ENCODE assay signal across 3 cellular contexts in the genomic region with DNA sequence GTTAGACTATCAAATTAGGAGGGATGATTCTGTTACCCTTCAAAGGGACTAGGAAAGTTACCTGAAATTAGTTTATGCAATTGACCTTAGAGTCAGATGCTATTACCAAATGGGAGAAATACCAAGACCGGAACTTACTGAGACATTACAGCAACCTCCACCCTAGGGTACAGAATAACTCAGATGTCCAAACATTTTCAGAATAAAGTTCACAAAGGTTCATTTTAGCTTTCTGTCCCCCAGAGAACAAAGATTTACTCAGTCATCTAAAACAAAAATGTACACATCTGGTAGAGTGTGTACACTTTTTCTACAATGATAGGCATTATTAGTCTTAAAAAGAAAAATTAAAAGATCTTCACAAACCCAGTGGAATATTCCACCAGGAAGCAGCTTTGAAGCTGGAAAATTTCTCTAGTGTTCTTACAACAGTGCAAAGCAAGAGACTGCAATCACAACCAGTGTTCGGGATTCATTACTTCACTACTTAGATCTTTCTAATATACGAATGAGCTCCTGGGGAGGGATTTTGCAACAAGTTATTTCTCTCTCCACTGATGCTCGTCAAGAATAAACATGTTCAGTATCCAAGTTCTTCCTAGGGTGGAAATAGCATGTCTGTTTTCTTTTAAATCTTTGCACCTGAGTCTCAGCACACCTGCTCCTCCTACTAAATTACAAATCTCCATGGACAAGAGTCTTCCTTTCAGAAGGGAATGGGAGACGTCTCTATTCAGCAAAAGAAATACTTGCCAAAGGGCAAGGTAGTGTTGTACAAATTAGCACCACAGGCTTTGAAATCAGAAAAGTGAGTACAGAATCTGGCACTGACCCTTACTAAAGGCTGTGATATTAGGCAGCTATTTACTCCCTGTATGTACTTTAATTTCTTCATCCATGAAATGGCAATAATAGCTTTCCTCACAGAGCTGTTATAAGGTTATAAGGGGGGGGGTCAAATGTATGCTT.
TF ChIP-seq lines count a peak whose summit lies in the region.

No MANE protein-coding gene starts in this region.

TF ChIP-seq in A549, 52 proteins besides CTCF, POLR2A, EP300 and RAD21:
- TF ChIP-seq TFCP2L1 (CRISPR knock-in tag; IDR thresholded peaks at IDR 0.05), result no peak
- TF ChIP-seq, protein P1, sequence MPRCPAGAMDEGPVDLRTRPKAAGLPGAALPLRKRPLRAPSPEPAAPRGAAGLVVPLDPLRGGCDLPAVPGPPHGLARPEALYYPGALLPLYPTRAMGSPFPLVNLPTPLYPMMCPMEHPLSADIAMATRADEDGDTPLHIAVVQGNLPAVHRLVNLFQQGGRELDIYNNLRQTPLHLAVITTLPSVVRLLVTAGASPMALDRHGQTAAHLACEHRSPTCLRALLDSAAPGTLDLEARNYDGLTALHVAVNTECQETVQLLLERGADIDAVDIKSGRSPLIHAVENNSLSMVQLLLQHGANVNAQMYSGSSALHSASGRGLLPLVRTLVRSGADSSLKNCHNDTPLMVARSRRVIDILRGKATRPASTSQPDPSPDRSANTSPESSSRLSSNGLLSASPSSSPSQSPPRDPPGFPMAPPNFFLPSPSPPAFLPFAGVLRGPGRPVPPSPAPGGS (IDR thresholded peaks at IDR 0.05), result no peak
- TF ChIP-seq HOXA7 (CRISPR knock-in tag; IDR thresholded peaks at IDR 0.05), result peak; percentile 69; the same call in 1 of the 2 replicates
- TF ChIP-seq SMC3 (IDR thresholded peaks at IDR 0.05), result no peak
- TF ChIP-seq HOXB5 (CRISPR knock-in tag; IDR thresholded peaks at IDR 0.05), result no peak
- no peak for TF ChIP-seq CEBPB (IDR thresholded peaks at IDR 0.05)
- TF ChIP-seq ZC3H11A (IDR thresholded peaks at IDR 0.05), result no peak
- TF ChIP-seq, protein P2, sequence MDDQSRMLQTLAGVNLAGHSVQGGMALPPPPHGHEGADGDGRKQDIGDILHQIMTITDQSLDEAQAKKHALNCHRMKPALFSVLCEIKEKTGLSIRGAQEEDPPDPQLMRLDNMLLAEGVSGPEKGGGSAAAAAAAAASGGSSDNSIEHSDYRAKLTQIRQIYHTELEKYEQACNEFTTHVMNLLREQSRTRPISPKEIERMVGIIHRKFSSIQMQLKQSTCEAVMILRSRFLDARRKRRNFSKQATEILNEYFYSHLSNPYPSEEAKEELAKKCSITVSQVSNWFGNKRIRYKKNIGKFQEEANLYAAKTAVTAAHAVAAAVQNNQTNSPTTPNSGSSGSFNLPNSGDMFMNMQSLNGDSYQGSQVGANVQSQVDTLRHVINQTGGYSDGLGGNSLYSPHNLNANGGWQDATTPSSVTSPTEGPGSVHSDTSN (IDR thresholded peaks at IDR 0.05), result no peak
- TF ChIP-seq, protein P3, sequence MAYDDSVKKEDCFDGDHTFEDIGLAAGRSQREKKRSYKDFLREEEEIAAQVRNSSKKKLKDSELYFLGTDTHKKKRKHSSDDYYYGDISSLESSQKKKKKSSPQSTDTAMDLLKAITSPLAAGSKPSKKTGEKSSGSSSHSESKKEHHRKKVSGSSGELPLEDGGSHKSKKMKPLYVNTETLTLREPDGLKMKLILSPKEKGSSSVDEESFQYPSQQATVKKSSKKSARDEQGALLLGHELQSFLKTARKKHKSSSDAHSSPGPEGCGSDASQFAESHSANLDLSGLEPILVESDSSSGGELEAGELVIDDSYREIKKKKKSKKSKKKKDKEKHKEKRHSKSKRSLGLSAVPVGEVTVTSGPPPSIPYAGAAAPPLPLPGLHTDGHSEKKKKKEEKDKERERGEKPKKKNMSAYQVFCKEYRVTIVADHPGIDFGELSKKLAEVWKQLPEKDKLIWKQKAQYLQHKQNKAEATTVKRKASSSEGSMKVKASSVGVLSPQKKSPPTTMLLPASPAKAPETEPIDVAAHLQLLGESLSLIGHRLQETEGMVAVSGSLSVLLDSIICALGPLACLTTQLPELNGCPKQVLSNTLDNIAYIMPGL (CRISPR knock-in tag; IDR thresholded peaks at IDR 0.05; ENCODE audit: borderline replicate concordance), result no peak
- no peak for TF ChIP-seq PHF8 (IDR thresholded peaks at IDR 0.05; ENCODE audit: borderline replicate concordance, low read depth)
- TF ChIP-seq NR3C1 (IDR thresholded peaks at IDR 0.05), result no peak
- TF ChIP-seq, protein P4, sequence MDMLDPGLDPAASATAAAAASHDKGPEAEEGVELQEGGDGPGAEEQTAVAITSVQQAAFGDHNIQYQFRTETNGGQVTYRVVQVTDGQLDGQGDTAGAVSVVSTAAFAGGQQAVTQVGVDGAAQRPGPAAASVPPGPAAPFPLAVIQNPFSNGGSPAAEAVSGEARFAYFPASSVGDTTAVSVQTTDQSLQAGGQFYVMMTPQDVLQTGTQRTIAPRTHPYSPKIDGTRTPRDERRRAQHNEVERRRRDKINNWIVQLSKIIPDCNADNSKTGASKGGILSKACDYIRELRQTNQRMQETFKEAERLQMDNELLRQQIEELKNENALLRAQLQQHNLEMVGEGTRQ (IDR thresholded peaks at IDR 0.05), result no peak
- TF ChIP-seq SREBF2 (IDR thresholded peaks at IDR 0.05), result no peak
- TF ChIP-seq FOSB (CRISPR knock-in tag; IDR thresholded peaks at IDR 0.05), result 0 out of 2 replicates have a peak, but pooled peaks have one; percentile 24
- no peak for TF ChIP-seq RCOR1 (IDR thresholded peaks at IDR 0.05; ENCODE audit: low read depth, low read length)
- no peak for TF ChIP-seq TP53 (CRISPR knock-in tag; IDR thresholded peaks at IDR 0.05)
- no peak for TF ChIP-seq MAFK (IDR thresholded peaks at IDR 0.05; ENCODE audit: partially characterized antibody)

TF ChIP-seq in IMR-90, 13 proteins besides CTCF, POLR2A, EP300 and RAD21:
- TF ChIP-seq NFE2L2 (IDR thresholded peaks at IDR 0.05; ENCODE audit: low read depth, low read length) (no peak), RCOR1 (IDR thresholded peaks at IDR 0.05; ENCODE audit: insufficient replicate concordance, low read length) (no peak), CEBPB (IDR thresholded peaks at IDR 0.05; ENCODE audit: low read depth, low read length) (no peak)
- TF ChIP-seq, protein P4 (IDR thresholded peaks at IDR 0.05; ENCODE audit: low read depth, low read length), result no peak
- TF ChIP-seq, protein P5, sequence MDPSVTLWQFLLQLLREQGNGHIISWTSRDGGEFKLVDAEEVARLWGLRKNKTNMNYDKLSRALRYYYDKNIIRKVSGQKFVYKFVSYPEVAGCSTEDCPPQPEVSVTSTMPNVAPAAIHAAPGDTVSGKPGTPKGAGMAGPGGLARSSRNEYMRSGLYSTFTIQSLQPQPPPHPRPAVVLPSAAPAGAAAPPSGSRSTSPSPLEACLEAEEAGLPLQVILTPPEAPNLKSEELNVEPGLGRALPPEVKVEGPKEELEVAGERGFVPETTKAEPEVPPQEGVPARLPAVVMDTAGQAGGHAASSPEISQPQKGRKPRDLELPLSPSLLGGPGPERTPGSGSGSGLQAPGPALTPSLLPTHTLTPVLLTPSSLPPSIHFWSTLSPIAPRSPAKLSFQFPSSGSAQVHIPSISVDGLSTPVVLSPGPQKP (IDR thresholded peaks at IDR 0.05; ENCODE audit: borderline replicate concordance, low read depth, low read length), result no peak

TF ChIP-seq in GM12891, 5 proteins besides CTCF, POLR2A, EP300 and RAD21:
- TF ChIP-seq SPI1 (IDR thresholded peaks at IDR 0.05; ENCODE audit: low read depth, low read length), result no peak
- TF ChIP-seq TAF1 (IDR thresholded peaks at IDR 0.05; ENCODE audit: low read depth, low read length), result no peak
- TF ChIP-seq PAX5 (IDR thresholded peaks at IDR 0.05; ENCODE audit: insufficient read depth, low read length, severe bottlenecking), result no peak
